In the genomic region with DNA sequence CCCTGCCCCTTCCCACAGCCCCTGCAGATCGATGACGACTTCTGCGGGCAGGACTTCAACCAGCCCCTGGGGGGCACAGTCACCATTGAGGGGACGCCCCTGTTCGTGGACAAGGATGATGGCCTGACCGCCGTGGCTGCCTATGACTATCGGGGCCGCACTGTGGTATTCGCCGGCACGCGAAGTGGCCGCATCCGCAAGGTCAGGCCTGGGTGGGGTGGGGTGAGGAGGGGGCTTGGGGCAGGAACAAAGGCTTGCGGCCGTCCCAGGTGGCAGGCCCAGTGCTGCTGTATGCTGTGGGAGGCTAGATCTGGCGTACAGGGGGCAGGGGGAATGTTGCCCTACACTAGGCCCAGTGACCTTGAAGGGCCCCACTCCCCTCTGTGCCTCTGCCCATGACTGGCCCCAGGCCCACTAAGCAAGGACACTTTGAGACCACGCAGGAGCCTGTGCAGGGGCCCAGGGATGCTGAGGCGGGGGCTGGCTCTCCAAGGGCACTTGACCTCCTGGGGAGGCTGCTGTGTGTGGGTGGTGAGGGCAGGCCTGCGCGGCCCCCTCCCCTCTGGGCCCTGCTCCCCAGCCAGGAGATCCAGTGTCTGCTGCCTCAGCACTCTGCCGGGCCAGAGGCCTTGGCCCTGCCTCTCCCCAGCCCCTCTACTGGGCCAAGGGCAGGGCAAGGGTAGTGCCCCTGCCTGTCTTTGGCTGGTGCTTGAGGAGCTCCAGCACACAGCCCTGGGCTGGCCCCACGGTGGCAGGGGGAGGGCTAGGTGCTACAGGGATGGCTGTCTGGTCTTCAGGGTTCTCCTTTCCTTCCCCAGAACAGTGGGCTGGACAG, we compare ENCODE assay signal across 21 cellular contexts. TPM values are rescaled to one million over a fixed set of nuclear protein-coding genes. Genes with fewer than 3 reads are reported as not detected.
A peak's percentile ranks its signal among the peaks of the same experiment; 100 is the strongest.
DNase-seq lines count a peak whose midpoint lies in the region; ATAC-seq and TF ChIP-seq lines count a peak whose summit lies in the region.
"Had no signal": no experiment of that assay in that cellular context is flagged by ENCODE, and none has a peak within 500 bp of the region (broad histone marks: within the 10 kb centered on the region; RNA-seq: fewer than 3 reads in every experiment).

No MANE protein-coding gene starts in this region.

- H3K4me1 ChIP-seq in heart right ventricle, result peaks cover 30 to 71% (median 52%) of the 10 kb centered on the region in 9 donors
- peaks cover 49 to 66% (median 51%) of the 10 kb centered on the region in 3 donors for H3K4me1 ChIP-seq in skeletal muscle tissue (ENCODE audit: control insufficient read depth in 3 of 3, insufficient read depth in 3 of 3, low read length in 3 of 3)

- WGBS in heart right ventricle, 2 donors, result 83% methylated on average over 24 of the region's 24 CpGs

- intact Hi-C loops in Right ventricle myocardium superior (cut with DNase I), result loop anchor here (10.0 kb wide), 1 partner anchor 183 kb away; no protein-coding TSS in a partner anchor
- intact Hi-C loops in cardiac septum (cut with DNase I), result no loop called here
- intact Hi-C loops in heart right ventricle (cut with DNase I), result loop anchor here in 5 of 10 donors (5.0 to 10.0 kb wide), 4 partner anchors 183 to 463 kb away; no protein-coding TSS in a partner anchor

- peak overlapping the region in 4 of 10 donors; percentile 4 to 36 (median 22) for H3K27ac ChIP-seq in heart right ventricle
- H3K27ac ChIP-seq in skeletal muscle tissue (ENCODE audit: low read depth, low read length), result no peak overlapping the region

- H3K36me3 Mint-ChIP-seq in type B pancreatic cell, result peaks cover 4% of the 10 kb centered on the region

- no peak overlapping the region for H3K4me3 Mint-ChIP-seq in type B pancreatic cell
- H3K4me3 Mint-ChIP-seq: CD8-positive, alpha-beta T cell had no signal

- DNase-seq in Right ventricle myocardium superior, result no peak
- DNase-seq in cardiac septum (ENCODE audit: low spot score), result no peak
- no peak for DNase-seq in heart right ventricle
- no peak for DNase-seq in HUDEP-2 (lab: John Stamatoyannopoulos, UW; ENCODE audit: unreplicated experiment in 76 of 76)
- no peak for DNase-seq in type B pancreatic cell (ENCODE audit: extremely low spot score, unreplicated experiment)
- DNase-seq: 8988T, AML-193, C1 segment of cervical spinal cord, DND-41, KG1, NCI-H1092, NCI-H1436, NCI-H187 treated with DMSO at 0.1 percent for 48 hours, NCI-H446 treated with DMSO at 0.1 percent for 48 hours, NCI-H526 treated with DMSO at 0.1 percent for 48 hours, OCI-M1, SHP77 had no signal

- TF ChIP-seq CTCF in heart right ventricle (IDR thresholded peaks at IDR 0.05), result no peak
- no peak for TF ChIP-seq CTCF in type B pancreatic cell (conservative IDR thresholded peaks at IDR 0.05)

- no peak overlapping the region for H3K27ac Mint-ChIP-seq in type B pancreatic cell
- H3K27ac Mint-ChIP-seq: CD8-positive, alpha-beta T cell had no signal

- H3K9ac ChIP-seq in skeletal muscle tissue (ENCODE audit: low read depth in 1 of 3, low read length in 3 of 3), result peak overlapping the region; percentile 23 to 54 (median 51)

- ATAC-seq in Right ventricle myocardium superior (ENCODE audit: poor library complexity), result peak; percentile 44
- ATAC-seq in heart right ventricle, result peak in 5 of 8 donors; percentile 6 to 44 (median 23)
- ATAC-seq in GM21723 (IDR thresholded peaks at IDR 0.05; ENCODE audit: unreplicated experiment), result no peak
- ATAC-seq: CD8-positive, alpha-beta T cell; GM12878 had no signal

- H3K27me3 ChIP-seq in heart right ventricle (no peaks in the 10 kb centered on the region), skeletal muscle tissue (ENCODE audit: control insufficient read depth in 3 of 3, insufficient read depth in 3 of 3, low read length in 3 of 3) (no peaks in the 10 kb centered on the region)

- H3K36me3 ChIP-seq in heart right ventricle, result peaks cover 0 to 36% (median 7%) of the 10 kb centered on the region in 9 donors
- peaks cover 13 to 19% (median 13%) of the 10 kb centered on the region in 3 donors for H3K36me3 ChIP-seq in skeletal muscle tissue (ENCODE audit: control insufficient read depth in 3 of 3, insufficient read depth in 3 of 3, low read length in 3 of 3)

- no peaks in the 10 kb centered on the region for H3K4me1 Mint-ChIP-seq in type B pancreatic cell (ENCODE audit: unreplicated experiment)

- no peaks in the 10 kb centered on the region for H3K9me3 Mint-ChIP-seq in type B pancreatic cell
- H3K9me3 Mint-ChIP-seq: CD8-positive, alpha-beta T cell had no signal

- H3K27me3 Mint-ChIP-seq in type B pancreatic cell, result no peaks in the 10 kb centered on the region

- H3K4me3 ChIP-seq in heart right ventricle, result no peak overlapping the region
- no peak overlapping the region for H3K4me3 ChIP-seq in skeletal muscle tissue (ENCODE audit: low read length in 3 of 3)
- H3K4me3 ChIP-seq: GM12878 had no signal

- H3K9me3 ChIP-seq in heart right ventricle, result no peaks in the 10 kb centered on the region
- no peaks in the 10 kb centered on the region for H3K9me3 ChIP-seq in skeletal muscle tissue (ENCODE audit: control insufficient read depth in 3 of 3, low read length in 3 of 3)

RNA-seq across cellular contexts. Expression of gene PLXNA1, which starts 8.7 kb away (rescaled TPM):
- total RNA-seq in Right ventricle myocardium superior (23.2 TPM), cardiac septum (31.6 TPM), heart right ventricle (10 to 100 TPM; 19.0 to 29.7 (median 25.1) TPM), skeletal muscle tissue (17.7 TPM), type B pancreatic cell (ENCODE audit: low replicate concordance) (55.9 and 59.2 TPM in 2 replicates)
- 10 to 100 TPM; 14.3 to 14.8 TPM for polyA plus RNA-seq in heart right ventricle
